8 cellular contexts compared by ENCODE assay signal in genomic region chr7:18320971-18321567, GRCh38.
DNase-seq lines count a peak whose midpoint lies in the region; ATAC-seq and TF ChIP-seq lines count a peak whose summit lies in the region.

No MANE protein-coding gene starts in this region.

- H3K23me2 ChIP-seq in H9 (ENCODE audit: insufficient read length, low read depth, low read length, poor library complexity, severe bottlenecking) = no peaks in the 10 kb centered on the region

- no peak for TF ChIP-seq EP300 in transverse colon (IDR thresholded peaks at IDR 0.05; ENCODE audit: low read depth)

- ATAC-seq in activated CD4-positive, CD25-positive, alpha-beta regulatory T cell treated with anti-CD3 and anti-CD28 coated beads, Interleukin-2, amount 50 U/mL, for 24 hours = no peak

- H3K27me3 Mint-ChIP-seq in H9 (ENCODE audit: low read depth) = no peaks in the 10 kb centered on the region

- in situ Hi-C loops in transverse colon (cut with MboI; ENCODE audit: low pct_ligation_motif_present in 1 of 4, low pct_unique_long_range_greater_than_20kb in 1 of 4, low sequenced_read_pairs in 3 of 4) = no loop called here

- no peaks in the 10 kb centered on the region for H4K20me1 ChIP-seq in H9 (ENCODE audit: control insufficient read depth, insufficient read depth, insufficient read length)

- H2AFZ ChIP-seq in H9 (ENCODE audit: low read length) = no peak overlapping the region

- peaks cover 22 to 24% of the 10 kb centered on the region in 2 experiments for H3K4me1 Mint-ChIP-seq in H9

- TF ChIP-seq CTCF in GM10266 (IDR thresholded peaks at IDR 0.05; ENCODE audit: control insufficient read depth, insufficient read depth, low read depth, missing control alignments) = peak; percentile 55
- peak; percentile 73 for TF ChIP-seq CTCF in H9 (conservative IDR thresholded peaks at IDR 0.05)
- peak; percentile 72 for TF ChIP-seq CTCF in VCaP (conservative IDR thresholded peaks at IDR 0.05)
- TF ChIP-seq CTCF in transverse colon (IDR thresholded peaks at IDR 0.05) = peak; percentile 47 to 62 (median 54)

- no CpG with 5 or more reads among the region's 2 CpGs for WGBS in H9 (ENCODE audit: extremely low coverage, insufficient read length, low lambda C conversion rate)
- WGBS in transverse colon (ENCODE audit: low coverage in 1 of 2), 2 donors = 84 to 92% methylated on average over 2 of the region's 2 CpGs

- no peak overlapping the region for H2BK15ac ChIP-seq in H9 (ENCODE audit: low read depth, low read length)

- no peak overlapping the region for H3K4ac ChIP-seq in H9 (ENCODE audit: low read depth, low read length)

- H3K4me1 ChIP-seq in H9 (ENCODE audit: insufficient read depth, low read length) = peaks cover 3% of the 10 kb centered on the region; the same call in 1 of the 2 replicates
- no peaks in the 10 kb centered on the region for H3K4me1 ChIP-seq in transverse colon

- H4K8ac ChIP-seq in H9 (replicated peaks; ENCODE audit: insufficient read length, low read depth, low read length) = no peak overlapping the region

- no peaks in the 10 kb centered on the region for H3K79me2 ChIP-seq in H9 (ENCODE audit: insufficient read depth, low read length)

- H2BK12ac ChIP-seq in H9 (ENCODE audit: insufficient read length, low read depth, low read length) = no peak overlapping the region

- H3K23ac ChIP-seq in H9 (ENCODE audit: insufficient read length, low read depth, low read length) = no peak overlapping the region

- no peak overlapping the region for H3K27ac Mint-ChIP-seq in H9

- no peak overlapping the region for H2BK20ac ChIP-seq in H9 (ENCODE audit: low read depth, low read length, poor library complexity, severe bottlenecking)

- H3K27ac ChIP-seq in H9 (ENCODE audit: insufficient read length, low read depth, low read length) = no peak overlapping the region
- H3K27ac ChIP-seq in VCaP = no peak overlapping the region
- H3K27ac ChIP-seq in transverse colon = no peak overlapping the region

- no peaks in the 10 kb centered on the region for H3K27me3 ChIP-seq in H9 (ENCODE audit: insufficient read depth, low read length)
- H3K27me3 ChIP-seq in transverse colon = no peaks in the 10 kb centered on the region

- no peak overlapping the region for H3K14ac ChIP-seq in H9 (ENCODE audit: insufficient read depth, low read length)

- no peak overlapping the region for H3K4me3 ChIP-seq in transverse colon

- H4K5ac ChIP-seq in H9 (ENCODE audit: insufficient read length, low read depth, low read length) = no peak overlapping the region

- no peak overlapping the region for H3K18ac ChIP-seq in H9 (ENCODE audit: insufficient read length, low read depth, low read length)

- H3K79me1 ChIP-seq in H9 (ENCODE audit: insufficient read depth, low read depth, low read length, poor library complexity, severe bottlenecking) = no peaks in the 10 kb centered on the region

- no peaks in the 10 kb centered on the region for H3K9me3 ChIP-seq in H9 (ENCODE audit: control insufficient read depth, low read depth, low read length)
- no peaks in the 10 kb centered on the region for H3K9me3 ChIP-seq in transverse colon

- no peak overlapping the region for H4K91ac ChIP-seq in H9 (ENCODE audit: insufficient read length, low read depth, low read length)

- no peak overlapping the region for H2BK120ac ChIP-seq in H9 (ENCODE audit: low read depth, low read length, poor library complexity, severe bottlenecking)

- H3K9me3 Mint-ChIP-seq in H9 = no peaks in the 10 kb centered on the region

- no peaks in the 10 kb centered on the region for H3K36me3 Mint-ChIP-seq in H9 (ENCODE audit: insufficient read depth in 1 of 3, low read depth in 3 of 3)

- no peak overlapping the region for H3T11ph ChIP-seq in H9 (ENCODE audit: low read length)

- intact Hi-C loops in transverse colon (cut with DNase I; ENCODE audit: low total_unique reads) = no loop called here

- H3K4me3 Mint-ChIP-seq in H9 = no peak overlapping the region

- DNase-seq in A172 (ENCODE audit: low spot score) (peak; percentile 59), GM10266 (ENCODE audit: extremely low spot score) (peak; percentile 24), H9 (no peak), LoVo (ENCODE audit: low spot score) (peak; percentile 65), iPS-NIHi7 (ENCODE audit: extremely low spot score) (peak; percentile 35), transverse colon (no peak)

- H2AK5ac ChIP-seq in H9 (ENCODE audit: insufficient read length, low read length) = no peak overlapping the region

- TF ChIP-seq POLR2A in transverse colon (IDR thresholded peaks at IDR 0.05) = no peak

- no peaks in the 10 kb centered on the region for H3K36me3 ChIP-seq in transverse colon

- no peak overlapping the region for H3K9ac ChIP-seq in H9 (ENCODE audit: extremely low read depth, insufficient read length, low read length)

- H3K4me2 ChIP-seq in H9 (ENCODE audit: insufficient read depth, insufficient read length, low read length) = no peak overlapping the region

- H2BK5ac ChIP-seq in H9 (ENCODE audit: insufficient read length, low read length) = no peak overlapping the region

- no peak overlapping the region for H3K56ac ChIP-seq in H9 (ENCODE audit: insufficient read length, low read depth, low read length)

Comparison
In these comparisons a context has a peak if more than half of its experiments do, and no peak if none do; other contexts are left out.
1. DNase-seq: peak in A172 (single experiment), GM10266 (single experiment), LoVo (single experiment) and iPS-NIHi7 (single experiment); none in H9 (single experiment) and transverse colon (single experiment).
2. Peak in every context shown above with its lines, with median percentiles within 50 percentile points of each other: CTCF ChIP-seq.